In the genomic region with DNA sequence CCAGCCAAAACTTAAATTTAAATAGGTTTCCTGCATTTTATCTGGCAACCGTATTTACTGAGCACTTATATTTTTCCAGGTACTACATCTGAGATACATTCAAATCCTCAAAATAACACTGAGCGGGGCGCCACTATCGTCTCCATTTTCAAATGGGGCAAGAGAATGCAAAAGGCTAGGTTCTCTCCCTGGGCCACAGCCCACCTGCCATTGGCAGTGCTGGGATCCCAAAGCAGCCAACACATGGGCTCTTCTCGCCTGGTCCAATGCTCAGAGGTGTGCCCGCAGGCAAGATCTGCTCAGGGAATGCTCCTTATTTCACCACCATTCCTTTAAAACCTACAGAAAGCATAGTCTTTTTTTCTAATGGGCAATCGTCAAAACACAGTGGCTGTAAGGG, we compare ENCODE assay signal across 27 cellular contexts.
"Had no signal": no experiment of that assay in that cellular context is flagged by ENCODE, and none has a peak within 500 bp of the region (broad histone marks: within the 10 kb centered on the region; RNA-seq: fewer than 3 reads in every experiment).

No MANE protein-coding gene starts in this region.

- H3K36me3 ChIP-seq: stomach, suprapubic skin, thoracic aorta, thyroid gland, tibial artery, tibial nerve, transverse colon, upper lobe of left lung, uterus, vagina had no signal

- ATAC-seq: stimulated activated effector memory CD8-positive, alpha-beta T cell treated with anti-CD3 and anti-CD28 coated beads, Interleukin-12 subunit alpha, Interleukin-12 subunit beta, amount 100 ng/mL, for 72 hours; stimulated activated memory B cell treated with anti-CD40 and anti-IgM and Interleukin-4, amounts not matched to agents 10 μg/mL and 1 μg/mL and 100 μg/mL, for 72 hours; stimulated activated naive B cell treated with anti-CD40 and anti-IgM and Interleukin-4, amounts not matched to agents 10 μg/mL and 1 μg/mL and 100 μg/mL, for 72 hours; stimulated activated naive CD8-positive, alpha-beta T cell treated with anti-CD3 and anti-CD28 coated beads, Interleukin-15, amount 100 ng/mL, for 72 hours; stimulated activated naive CD8-positive, alpha-beta T cell treated with anti-CD3 and anti-CD28 coated beads, Interleukin-15, Interleukin-2, amounts not matched to agents 100 U/mL and 50 U/mL, for 24 hours had no signal

- H3K9me3 ChIP-seq: testis, thyroid gland, uterus, vagina had no signal

- H3K27me3 ChIP-seq: suprapubic skin, testis, thyroid gland, tibial artery, tibial nerve, transverse colon, upper lobe of left lung, uterus, vagina had no signal

- H3K4me1 ChIP-seq: testis, thyroid gland, uterus had no signal

- DNase-seq: stimulated activated CD4-positive, alpha-beta T cell treated with anti-CD3 and anti-CD28 coated beads, Interleukin-2, amount 100 ng/mL, for 48 hours; stimulated activated CD4-positive, alpha-beta T cell treated with anti-CD3 and anti-CD28 coated beads, Interleukin-4, amount 100 ng/mL, for 1 hour; stimulated activated CD4-positive, alpha-beta T cell treated with anti-CD3 and anti-CD28 coated beads, Interleukin-4, amount 100 ng/mL, for 24 hours; stimulated activated CD4-positive, alpha-beta T cell treated with anti-CD3 and anti-CD28 coated beads, Interleukin-4, amount 100 ng/mL, for 4 hours; stimulated activated CD8-positive, alpha-beta memory T cell treated with anti-CD3 and anti-CD28 coated beads, Interleukin-4, amount 100 ng/mL, for 48 hours; stimulated activated naive B cell treated with anti-CD40 and anti-IgM and Interleukin-4, amounts not matched to agents 10 μg/mL and 1 μg/mL and 100 μg/mL, for 72 hours; stimulated activated naive CD4-positive, alpha-beta T cell; stimulated activated naive CD4-positive, alpha-beta T cell treated with Interleukin-2 at 50 U/mL for 16 hours; stimulated activated naive CD8-positive, alpha-beta T cell treated with anti-CD3 and anti-CD28 coated beads, Interleukin-15, amount 100 ng/mL, for 72 hours; stimulated activated naive CD8-positive, alpha-beta T cell treated with anti-CD3 and anti-CD28 coated beads, Interleukin-15, Interleukin-2, amounts not matched to agents 100 U/mL and 50 U/mL, for 24 hours; stomach; substantia nigra; testis; thyroid gland; tibial artery; transverse colon; trophoblast cell; upper lobe of left lung; uterus had no signal

- H3K4me1 Mint-ChIP-seq: stimulated activated memory B cell treated with anti-CD40 and anti-IgM and Interleukin-4, amounts not matched to agents 10 μg/mL and 1 μg/mL and 100 μg/mL, for 72 hours; stimulated activated naive B cell treated with anti-CD40 and anti-IgM and Interleukin-4, amounts not matched to agents 10 μg/mL and 1 μg/mL and 100 μg/mL, for 72 hours; stimulated activated naive CD8-positive, alpha-beta T cell treated with anti-CD3 and anti-CD28 coated beads, Interleukin-15, amount 100 ng/mL, for 72 hours had no signal

- H3K4me3 Mint-ChIP-seq: stimulated activated effector memory CD8-positive, alpha-beta T cell treated with anti-CD3 and anti-CD28 coated beads, Interleukin-12 subunit alpha, Interleukin-12 subunit beta, amount 100 ng/mL, for 72 hours; stimulated activated memory B cell treated with anti-CD40 and anti-IgM and Interleukin-4, amounts not matched to agents 10 μg/mL and 1 μg/mL and 100 μg/mL, for 72 hours; stimulated activated naive B cell treated with anti-CD40 and anti-IgM and Interleukin-4, amounts not matched to agents 10 μg/mL and 1 μg/mL and 100 μg/mL, for 72 hours; stimulated activated naive CD8-positive, alpha-beta T cell treated with anti-CD3 and anti-CD28 coated beads, Interleukin-15, amount 100 ng/mL, for 72 hours; stimulated activated naive CD8-positive, alpha-beta T cell treated with anti-CD3 and anti-CD28 coated beads, Interleukin-15, Interleukin-2, amounts not matched to agents 100 ng/mL and 50 ng/mL, for 24 hours; type B pancreatic cell had no signal

- H3K27ac Mint-ChIP-seq: stimulated activated effector memory CD8-positive, alpha-beta T cell treated with anti-CD3 and anti-CD28 coated beads, Interleukin-12 subunit alpha, Interleukin-12 subunit beta, amount 100 ng/mL, for 72 hours; stimulated activated memory B cell treated with anti-CD40 and anti-IgM and Interleukin-4, amounts not matched to agents 10 μg/mL and 1 μg/mL and 100 μg/mL, for 72 hours; stimulated activated naive B cell treated with anti-CD40 and anti-IgM and Interleukin-4, amounts not matched to agents 10 μg/mL and 1 μg/mL and 100 μg/mL, for 72 hours; stimulated activated naive CD8-positive, alpha-beta T cell treated with anti-CD3 and anti-CD28 coated beads, Interleukin-15, amount 100 ng/mL, for 72 hours; stimulated activated naive CD8-positive, alpha-beta T cell treated with anti-CD3 and anti-CD28 coated beads, Interleukin-15, Interleukin-2, amounts not matched to agents 100 ng/mL and 50 ng/mL, for 24 hours; type B pancreatic cell had no signal

- H3K27ac ChIP-seq: stomach, suprapubic skin, testis, thoracic aorta, thyroid gland, tibial artery, transverse colon, upper lobe of left lung, uterus, vagina had no signal

- H3K36me3 Mint-ChIP-seq: stimulated activated effector memory CD8-positive, alpha-beta T cell treated with anti-CD3 and anti-CD28 coated beads, Interleukin-12 subunit alpha, Interleukin-12 subunit beta, amount 100 ng/mL, for 72 hours had no signal

- H3K4me3 ChIP-seq: stomach, suprapubic skin, testis, thoracic aorta, thyroid gland, tibial artery, tibial nerve, transverse colon, upper lobe of left lung, uterus, vagina had no signal
